Comparison of ENCODE assay signal across 21 cellular contexts in the genomic region with DNA sequence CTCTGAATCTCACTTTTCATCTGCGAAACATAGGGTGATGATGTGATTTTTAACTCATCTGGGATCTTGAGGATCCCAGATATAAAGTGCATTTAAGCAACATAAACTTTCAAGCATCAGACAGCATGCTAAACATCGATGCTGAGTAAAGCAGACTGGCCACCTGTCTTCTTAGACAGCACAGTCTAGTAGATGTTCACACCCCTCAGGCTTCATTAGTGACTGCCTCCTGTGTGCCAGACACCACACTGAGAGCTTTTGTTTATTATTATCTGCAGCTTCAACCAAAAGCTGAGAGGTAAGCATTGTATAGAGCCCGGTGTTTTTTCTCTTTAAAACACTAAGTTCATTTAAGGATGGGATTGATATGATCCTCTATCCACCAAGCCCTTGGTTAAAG.
DNase-seq lines count a peak whose midpoint lies in the region; ATAC-seq and TF ChIP-seq lines count a peak whose summit lies in the region.
"Had no signal": no experiment of that assay in that cellular context is flagged by ENCODE, and none has a peak within 500 bp of the region (broad histone marks: within the 10 kb centered on the region; RNA-seq: fewer than 3 reads in every experiment).

No MANE protein-coding gene starts in this region.

- peaks cover 2% of the 10 kb centered on the region for H3K9me3 Mint-ChIP-seq in neural progenitor cell
- H3K9me3 Mint-ChIP-seq: T-cell had no signal

- no peaks in the 10 kb centered on the region for H4K20me1 ChIP-seq in neural progenitor cell (ENCODE audit: low read depth)

- no peaks in the 10 kb centered on the region for H3K79me2 ChIP-seq in neural progenitor cell (ENCODE audit: low read depth)

- H3K4me1 Mint-ChIP-seq in neural progenitor cell: peaks cover 57% of the 10 kb centered on the region
- H3K4me1 Mint-ChIP-seq: IgD-negative memory B cell, T-cell had no signal

- H3K4me2 ChIP-seq in neural progenitor cell: peak overlapping the region; percentile 76
- H3K4me2 ChIP-seq: SK-N-SH had no signal

- peak; percentile 11 for DNase-seq in NCI-H2171 treated with DMSO at 0.1 percent for 48 hours (lab: John Stamatoyannopoulos, UW)
- DNase-seq in NCI-H2171 (lab: John Stamatoyannopoulos, UW): no peak
- DNase-seq in NCI-H1694 (lab: John Stamatoyannopoulos, UW): peak; percentile 13
- peak; percentile 59 for DNase-seq in NCI-H748 (lab: John Stamatoyannopoulos, UW; ENCODE audit: unreplicated experiment)
- peak; percentile 34 for DNase-seq in neural progenitor cell (ENCODE audit: low spot score)
- DNase-seq in esophagus squamous epithelium (lab: John Stamatoyannopoulos, UW): no peak
- DNase-seq: AML-193; GF-D8; Karpas-422; NCI-H1436 treated with DMSO at 0.1 percent for 48 hours; NCI-H510A; NK-92 treated with Interleukin-12 subunit alpha and Interleukin-12 subunit beta, amount 100 ng/mL, for 24 hours; SHP77; SK-N-SH; T-cell had no signal

- intact Hi-C loops in esophagus squamous epithelium (cut with DNase I): no loop called here

- no peak for TF ChIP-seq POLR2A in esophagus squamous epithelium (IDR thresholded peaks at IDR 0.05)

- no peak overlapping the region for H2AFZ ChIP-seq in neural progenitor cell (replicated peaks)

- TF ChIP-seq CTCF in neural progenitor cell (IDR thresholded peaks at IDR 0.05): no peak
- no peak for TF ChIP-seq CTCF in esophagus squamous epithelium (IDR thresholded peaks at IDR 0.05)

- H3K4me3 ChIP-seq in neural progenitor cell (peak overlapping the region; percentile 27), esophagus squamous epithelium (no peak overlapping the region)
- H3K4me3 ChIP-seq: GM12878 had no signal

- peak overlapping the region; percentile 80 for H3K27ac Mint-ChIP-seq in neural progenitor cell
- H3K27ac Mint-ChIP-seq: IgD-negative memory B cell, T-cell had no signal

- H3K4me3 Mint-ChIP-seq in neural progenitor cell: no peak overlapping the region
- H3K4me3 Mint-ChIP-seq: T-cell had no signal

- H3K4me1 ChIP-seq in neural progenitor cell (peaks cover 59% of the 10 kb centered on the region), esophagus squamous epithelium (no peaks in the 10 kb centered on the region)

- H3K9me3 ChIP-seq in neural progenitor cell (ENCODE audit: low read depth) (no peaks in the 10 kb centered on the region), esophagus squamous epithelium (no peaks in the 10 kb centered on the region)
- H3K9me3 ChIP-seq: SK-N-SH had no signal

- no peak overlapping the region for H3K9ac ChIP-seq in neural progenitor cell
- H3K9ac ChIP-seq: SK-N-SH had no signal

- 40 to 64% methylated on average over 3 of the region's 3 CpGs for WGBS in esophagus squamous epithelium, 2 donors

- no peak for ATAC-seq in HG02981 (IDR thresholded peaks at IDR 0.05; ENCODE audit: unreplicated experiment)
- no peak for ATAC-seq in HG03442 (IDR thresholded peaks at IDR 0.05; ENCODE audit: unreplicated experiment)
- ATAC-seq: GM12878, T-cell had no signal

- peaks cover 31% of the 10 kb centered on the region for H3F3A ChIP-seq in neural progenitor cell (ENCODE audit: low read depth)

- no peaks in the 10 kb centered on the region for H3K36me3 Mint-ChIP-seq in neural progenitor cell
- H3K36me3 Mint-ChIP-seq: IgD-negative memory B cell, T-cell had no signal

- H3K27me3 Mint-ChIP-seq in neural progenitor cell (ENCODE audit: insufficient read depth, low read depth): peaks cover 7% of the 10 kb centered on the region

- H3K27ac ChIP-seq in neural progenitor cell (peak overlapping the region; percentile 89), esophagus squamous epithelium (no peak overlapping the region)
- H3K27ac ChIP-seq: 22Rv1, HL-60 had no signal

- H3K27me3 ChIP-seq in neural progenitor cell: no peaks in the 10 kb centered on the region
- peaks cover 0 to 34% (median 0%) of the 10 kb centered on the region in 4 donors for H3K27me3 ChIP-seq in esophagus squamous epithelium

- H3K36me3 ChIP-seq in neural progenitor cell (no peaks in the 10 kb centered on the region), esophagus squamous epithelium (no peaks in the 10 kb centered on the region)

Comparison
In these comparisons a context has a peak if more than half of its experiments do, and no peak if none do; other contexts are left out.
1. DNase-seq: peak in NCI-H2171 treated with DMSO at 0.1 percent for 48 hours (single experiment), NCI-H1694 (single experiment), NCI-H748 (single experiment) and neural progenitor cell (single experiment); none in NCI-H2171 (single experiment) and esophagus squamous epithelium (single experiment).